In genomic region chr10:71963351-71963755, GRCh38 we compare ENCODE assay signal across 9 cellular contexts. TPM values are rescaled to one million over a fixed set of nuclear protein-coding genes. Genes with fewer than 3 reads are reported as not detected.
A peak's percentile ranks its signal among the peaks of the same experiment; 100 is the strongest.
DNase-seq lines count a peak whose midpoint lies in the region; ATAC-seq, FAIRE-seq and TF ChIP-seq lines count a peak whose summit lies in the region.
"Had no signal": no experiment of that assay in that cellular context is flagged by ENCODE, and none has a peak within 500 bp of the region (broad histone marks: within the 10 kb centered on the region; RNA-seq: fewer than 3 reads in every experiment).

No MANE protein-coding gene starts in this region.

- peak overlapping the region; percentile 85 for H3K4me2 ChIP-seq in H9 (ENCODE audit: insufficient read depth, insufficient read length, low read length)
- no peak overlapping the region for H3K4me2 ChIP-seq in K562 (ENCODE audit: insufficient read depth, low read length)
- peak overlapping the region; percentile 99 for H3K4me2 ChIP-seq in skeletal muscle satellite cell (ENCODE audit: low read length)

- H4K8ac ChIP-seq in H9 (replicated peaks; ENCODE audit: insufficient read length, low read depth, low read length) = no peak overlapping the region

- TF ChIP-seq EP300 in K562 (IDR thresholded peaks at IDR 0.05; ENCODE audit: low read length) = no peak

- no peak overlapping the region for H2BK12ac ChIP-seq in H9 (ENCODE audit: insufficient read length, low read depth, low read length)

- H3K27me3 ChIP-seq in H9 (ENCODE audit: insufficient read depth, low read length) (no peaks in the 10 kb centered on the region; the same call in 1 of the 2 replicates), K562 (ENCODE audit: control insufficient read depth in 2 of 2, insufficient read depth in 2 of 2, low read length in 2 of 2) (peaks cover 27 to 58% of the 10 kb centered on the region in 2 experiments; a peak in 4 of 5 replicates), skeletal muscle satellite cell (ENCODE audit: control insufficient read depth, insufficient read depth, low read length) (no peaks in the 10 kb centered on the region)

- no peak overlapping the region; the same call in 1 of the 2 replicates for H3K14ac ChIP-seq in H9 (ENCODE audit: insufficient read depth, low read length)

- POLR2A ChIA-PET in K562 (lab: Yijun Ruan, JAX) = interaction anchor here (1.3 kb wide), 1 partner anchor 11 kb away, joined by 4 read pairs; no protein-coding TSS in a partner anchor

- H3K9me3 ChIP-seq in H9 (ENCODE audit: control insufficient read depth, low read depth, low read length) = no peaks in the 10 kb centered on the region
- H3K9me3 ChIP-seq in K562 (replicated peaks; ENCODE audit: control insufficient read depth, insufficient read depth, low read depth, low read length) = no peaks in the 10 kb centered on the region
- no peaks in the 10 kb centered on the region for H3K9me3 ChIP-seq in iPS-18c (ENCODE audit: control insufficient read depth, insufficient read depth, low read length)
- H3K9me3 ChIP-seq in skeletal muscle satellite cell (replicated peaks; ENCODE audit: low read length) = no peaks in the 10 kb centered on the region

- peak overlapping the region; percentile 77 to 90 for H3K4me3 Mint-ChIP-seq in H9

- no peak for ATAC-seq in K562
- no peak for ATAC-seq in HG02571 (IDR thresholded peaks at IDR 0.05; ENCODE audit: unreplicated experiment)

- H3K36me3 ChIP-seq in K562 (ENCODE audit: control insufficient read depth, insufficient read depth, low read length) = no peaks in the 10 kb centered on the region
- H3K36me3 ChIP-seq in skeletal muscle satellite cell (ENCODE audit: insufficient read depth, low read length) = no peaks in the 10 kb centered on the region

- H4K5ac ChIP-seq in H9 (ENCODE audit: insufficient read length, low read depth, low read length) = no peak overlapping the region

- H3K36me3 Mint-ChIP-seq in H9 (ENCODE audit: insufficient read depth in 1 of 3, low read depth in 3 of 3) = peaks cover 0 to 4% (median 2%) of the 10 kb centered on the region in 3 experiments; a peak in 2 of 7 replicates

- TF ChIP-seq POLR2A in K562 (conservative IDR thresholded peaks at IDR 0.05) = no peak

- DNase-seq in H9 (no peak), K562 (ENCODE audit: extremely low read depth in 1 of 4, low spot score in 3 of 4) (no peak), COLO829 (ENCODE audit: low spot score) (no peak), cerebellum (ENCODE audit: low spot score) (no peak)
- DNase-seq in activated effector memory CD4-positive, alpha-beta T cell treated with Interleukin-2 at 50 U/mL for 16 hours = no peak

- no peak overlapping the region for H3K56ac ChIP-seq in H9 (ENCODE audit: insufficient read length, low read depth, low read length)

- H2BK120ac ChIP-seq in H9 (ENCODE audit: low read depth, low read length, poor library complexity, severe bottlenecking) = no peak overlapping the region

- no peak for FAIRE-seq in K562 (lab: Jason Lieb, UNC)

- intact Hi-C loops in K562 (cut with micrococcal nuclease) = no loop called here

- H2BK15ac ChIP-seq in H9 (ENCODE audit: low read depth, low read length) = no peak overlapping the region

- H3K27ac ChIP-seq in H9 (ENCODE audit: insufficient read length, low read depth, low read length) = no peak overlapping the region
- H3K27ac ChIP-seq in K562 (ENCODE audit: extremely low read depth, low read depth, low read length) = no peak overlapping the region

- H3K18ac ChIP-seq in H9 (ENCODE audit: insufficient read length, low read depth, low read length) = no peak overlapping the region

- H2AK5ac ChIP-seq in H9 (ENCODE audit: insufficient read length, low read length) = no peak overlapping the region

- H3K79me2 ChIP-seq in H9 (ENCODE audit: insufficient read depth, low read length) (no peaks in the 10 kb centered on the region), K562 (ENCODE audit: control insufficient read depth, insufficient read depth, low read length) (no peaks in the 10 kb centered on the region)

- H3K27ac Mint-ChIP-seq in H9 = no peak overlapping the region
- H3K27ac Mint-ChIP-seq: dendritic cell treated with granulocyte-macrophage colony-stimulating factor and Interleukin-4, amounts not matched to agents 40 ng/mL and 50 ng/mL, for 4 days had no signal

- CTCF ChIA-PET in K562 (lab: Yijun Ruan, JAX; ENCODE audit: low intra/inter-chr PET ratio) = no interaction called here

- H2BK5ac ChIP-seq in H9 (ENCODE audit: insufficient read length, low read length) = no peak overlapping the region

- no peak overlapping the region for H4K91ac ChIP-seq in H9 (ENCODE audit: insufficient read length, low read depth, low read length)

- H2BK20ac ChIP-seq in H9 (ENCODE audit: low read depth, low read length, poor library complexity, severe bottlenecking) = no peak overlapping the region

- in situ Hi-C loops in K562 (cut with MboI) = no loop called here

- H3K79me1 ChIP-seq in H9 (ENCODE audit: insufficient read depth, low read depth, low read length, poor library complexity, severe bottlenecking) = no peaks in the 10 kb centered on the region

- no peak for TF ChIP-seq RAD21 in K562 (CRISPR knock-in tag; conservative IDR thresholded peaks at IDR 0.05 in 1 of 2, IDR thresholded peaks at IDR 0.05 in 1 of 2)

- no peak overlapping the region for H3K9ac ChIP-seq in H9 (ENCODE audit: extremely low read depth, insufficient read length, low read length)
- H3K9ac ChIP-seq in K562 (ENCODE audit: insufficient read depth in 1 of 2, low read depth in 2 of 2, low read length in 2 of 2) = no peak overlapping the region
- H3K9ac ChIP-seq in skeletal muscle satellite cell (ENCODE audit: low read depth, low read length) = peak overlapping the region; percentile 83

- BruUV-seq in K562 (replicated peaks; lab: Mats Ljungman, UMichigan) = no TSS peak

- H3K4ac ChIP-seq in H9 (ENCODE audit: low read depth, low read length) = no peak overlapping the region

- H3K23me2 ChIP-seq in H9 (ENCODE audit: insufficient read length, low read depth, low read length, poor library complexity, severe bottlenecking) = peaks cover 17% of the 10 kb centered on the region

- H3K27me3 Mint-ChIP-seq in H9 (ENCODE audit: low read depth) = peaks cover 50% of the 10 kb centered on the region

- no peak overlapping the region for H3K4me3 ChIP-seq in K562
- peak overlapping the region; percentile 82 for H3K4me3 ChIP-seq in iPS-18c (ENCODE audit: insufficient read depth, low read depth, low read length)
- H3K4me3 ChIP-seq in skeletal muscle satellite cell (ENCODE audit: low read length) = peak overlapping the region; percentile 86

- H3K9me1 ChIP-seq in K562 (ENCODE audit: control insufficient read depth, insufficient read depth, low read length) = no peaks in the 10 kb centered on the region

- H2AFZ ChIP-seq in H9 (ENCODE audit: low read length) (no peak overlapping the region), K562 (ENCODE audit: low read depth, low read length) (no peak overlapping the region)

- peaks cover 0 to 2% of the 10 kb centered on the region in 2 experiments; a peak in 1 of 5 replicates for H3K9me3 Mint-ChIP-seq in H9
- H3K9me3 Mint-ChIP-seq: dendritic cell treated with granulocyte-macrophage colony-stimulating factor and Interleukin-4, amounts not matched to agents 40 ng/mL and 50 ng/mL, for 4 days had no signal

- no peak overlapping the region for H3T11ph ChIP-seq in H9 (ENCODE audit: low read length)

- H3K23ac ChIP-seq in H9 (ENCODE audit: insufficient read length, low read depth, low read length) = no peak overlapping the region

- H4K20me1 ChIP-seq in H9 (ENCODE audit: control insufficient read depth, insufficient read depth, insufficient read length) = no peaks in the 10 kb centered on the region
- no peaks in the 10 kb centered on the region for H4K20me1 ChIP-seq in K562 (replicated peaks; ENCODE audit: control insufficient read depth, insufficient read depth, low read length)

- TF ChIP-seq CTCF in H9 (conservative IDR thresholded peaks at IDR 0.05) = no peak
- TF ChIP-seq CTCF in K562 (IDR thresholded peaks at IDR 0.05 in 2 of 3, conservative IDR thresholded peaks at IDR 0.05 in 1 of 3; ENCODE audit: insufficient read depth in 2 of 3, low read depth in 1 of 3, low read length in 3 of 3) = no peak

- no peaks in the 10 kb centered on the region; the same call in 1 of the 2 replicates for H3K4me1 ChIP-seq in H9 (ENCODE audit: insufficient read depth, low read length)
- peaks cover 4 to 20% of the 10 kb centered on the region in 2 experiments; a peak in 4 of 5 replicates for H3K4me1 ChIP-seq in K562 (replicated peaks in 1 of 2; ENCODE audit: control insufficient read depth in 2 of 2, insufficient read depth in 2 of 2, low read length in 2 of 2)
- peaks cover 36% of the 10 kb centered on the region for H3K4me1 ChIP-seq in skeletal muscle satellite cell (ENCODE audit: control insufficient read depth, insufficient read depth, low read length)

- whole genome bisulfite sequencing in H9 (ENCODE audit: extremely low coverage, insufficient read length, low lambda C conversion rate) = no CpG with 5 or more reads among the region's 20 CpGs
- 42% methylated on average over 15 of the region's 20 CpGs for WGBS in K562 (ENCODE audit: insufficient coverage, low coverage, missing lambda C conversion rate)

- peaks cover 20 to 22% of the 10 kb centered on the region in 2 experiments for H3K4me1 Mint-ChIP-seq in H9

TF ChIP-seq in K562, 482 proteins besides CTCF, POLR2A, EP300 and RAD21:
- TF ChIP-seq HMGN3 (IDR thresholded peaks at IDR 0.05; ENCODE audit: borderline replicate concordance, extremely low read depth, insufficient read length, low read depth, low read length) = no peak
- TF ChIP-seq SP1 (CRISPR knock-in tag; IDR thresholded peaks at IDR 0.05) = 0 out of 2 replicates have a peak, but pooled peaks have one; percentile 1

RNA-seq across cellular contexts. Expression of gene CHST3, which starts 0.8 kb away (rescaled TPM):
- 6.0 and 6.1 TPM in 2 replicates for total RNA-seq in H9 (2021)
- 0.11 and 0.12 TPM in 2 replicates for total RNA-seq in K562 (2011; cell fraction: chromatin; rRNA removed; ENCODE audit: low replicate concordance)
- 0.13 and 0.17 TPM in 2 replicates for total RNA-seq in K562 (2011; cell fraction: nucleolus; rRNA removed)
- 0.15 TPM in 2 replicates for total RNA-seq in K562 (2011; cell fraction: nucleoplasm; rRNA removed)
- 0.23 and 0.33 TPM in 2 replicates for total RNA-seq in K562 (2014; rRNA removed)
- 0.13 and 0.15 TPM in 2 replicates for total RNA-seq in K562 (2014; rRNA removed; fragmentation: Illumina TruSeq; extraction: Trizol)
- total RNA-seq in K562 (2015; rRNA removed; fragmentation: Illumina TruSeq; extraction: Trizol) = 1.3 TPM in 2 replicates
- 0.38 and 0.42 TPM in 2 replicates for total RNA-seq in K562 (2021)
- polyA plus RNA-seq in K562 (2011; rRNA removed) = 0.06 and 0.18 TPM in 2 replicates
- polyA plus RNA-seq in K562 (2011; cell fraction: cytosol; rRNA removed) = 0.01 and 0.13 TPM in 2 replicates
- polyA plus RNA-seq in K562 (2011; cell fraction: nucleus; rRNA removed) = 0.04 and 0.20 TPM in 2 replicates
- polyA plus RNA-seq in K562 (2012) = 0.43 and 0.76 TPM in 2 replicates
- 0.17 and 0.18 TPM in 2 replicates for polyA plus RNA-seq in K562 (2014; fragmentation: Illumina TruSeq; extraction: Trizol)
- polyA plus RNA-seq in K562 (2014; fragmentation: Nextera tagmentation; extraction: Ambion mirVana) = under 1 TPM; 0.01 to 0.04 TPM
- polyA plus RNA-seq in K562 (2014; rRNA removed) = 0.07 and 0.34 TPM in 2 replicates
- polyA minus RNA-seq in K562 (2011; rRNA and poly(A)+ RNA removed) = 0.04 and 0.51 TPM in 2 replicates
- polyA minus RNA-seq in K562 (2011; cell fraction: cytosol; rRNA and poly(A)+ RNA removed) = 0.10 and 0.55 TPM in 2 replicates
- polyA minus RNA-seq in K562 (2011; cell fraction: nucleus; rRNA and poly(A)+ RNA removed) = 0.13 and 0.78 TPM in 2 replicates
- total RNA-seq in skeletal muscle satellite cell (2012; rRNA removed) = 19.3 and 25.3 TPM in 2 replicates
- total RNA-seq in cerebellum = 22.0 TPM
